Comparison of ENCODE assay signal across 1 cellular context in the genomic region with DNA sequence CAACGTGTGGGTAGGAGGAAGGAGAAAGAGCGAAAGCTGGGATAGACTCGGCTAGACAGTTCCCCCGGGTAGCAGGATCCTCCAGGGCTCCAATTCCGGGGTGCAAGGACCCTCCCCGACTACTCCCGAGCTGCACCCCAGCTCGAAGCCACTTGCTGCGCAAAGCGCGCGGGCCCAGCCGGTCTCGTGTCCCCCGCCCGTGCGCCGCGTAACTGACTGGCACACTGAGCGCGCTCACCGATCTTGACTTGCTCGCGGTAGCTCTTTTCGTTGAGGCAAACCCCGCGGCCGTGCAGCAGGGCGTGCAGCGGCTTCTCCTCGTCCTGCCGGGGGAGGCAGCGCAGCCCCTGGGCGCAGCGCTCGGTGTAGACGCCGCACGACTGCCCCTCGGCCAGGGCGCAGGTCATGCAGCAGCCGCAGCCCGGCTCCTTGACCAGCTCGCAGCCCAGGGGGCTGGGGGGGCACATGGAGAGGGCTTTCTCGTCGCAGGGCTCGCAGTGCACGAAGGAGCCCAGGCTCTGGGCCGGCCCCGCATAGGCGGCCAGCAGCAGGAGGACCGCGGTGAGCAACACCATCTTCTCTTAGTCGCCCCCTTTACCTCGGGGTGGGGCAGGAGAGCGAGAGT.
TF ChIP-seq lines count a peak whose summit lies in the region.

No MANE protein-coding gene starts in this region.

TF ChIP-seq in endothelial cell of umbilical vein, 7 proteins besides CTCF, POLR2A, EP300 and RAD21:
- TF ChIP-seq MYC (IDR thresholded peaks at IDR 0.05; ENCODE audit: low read depth, low read length) (no peak), FOS (IDR thresholded peaks at IDR 0.05; ENCODE audit: borderline replicate concordance, insufficient read depth, low read length) (no peak), EZH2 (IDR thresholded peaks at IDR 0.05; ENCODE audit: borderline replicate concordance, low read depth, low read length, severe bottlenecking) (peak; percentile 92), GATA2 (IDR thresholded peaks at IDR 0.05; ENCODE audit: insufficient read depth, insufficient read length, low read depth, low read length) (no peak), JUN (IDR thresholded peaks at IDR 0.05; ENCODE audit: borderline replicate concordance, insufficient read depth, insufficient read length, low read depth) (no peak), POLR2AphosphoS5 (IDR thresholded peaks at IDR 0.05; ENCODE audit: insufficient read depth, low read depth, low read length) (no peak)
- TF ChIP-seq, protein P1, sequence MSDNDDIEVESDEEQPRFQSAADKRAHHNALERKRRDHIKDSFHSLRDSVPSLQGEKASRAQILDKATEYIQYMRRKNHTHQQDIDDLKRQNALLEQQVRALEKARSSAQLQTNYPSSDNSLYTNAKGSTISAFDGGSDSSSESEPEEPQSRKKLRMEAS (IDR thresholded peaks at IDR 0.05; ENCODE audit: insufficient read depth, insufficient read length), result no peak
